In the genomic region with DNA sequence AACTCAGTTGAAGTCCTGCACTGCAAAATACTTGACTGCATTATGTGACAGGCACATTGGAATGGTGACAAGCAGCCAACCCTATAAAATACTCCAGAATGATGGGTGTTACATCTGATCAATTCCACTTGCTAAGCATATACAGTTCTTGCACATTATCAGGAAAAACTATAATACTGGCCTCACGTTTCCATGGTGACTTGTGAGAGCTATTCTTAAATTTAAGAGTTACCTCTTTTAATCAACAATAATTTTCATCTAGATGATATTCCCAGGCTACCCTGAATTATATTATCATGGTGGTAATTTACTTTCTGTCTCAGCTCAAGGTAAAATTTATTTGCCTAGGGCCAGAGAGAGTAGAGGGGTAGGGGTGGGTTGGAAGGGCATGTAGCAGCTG, we compare ENCODE assay signal across 17 cellular contexts.
"Had no signal": no experiment of that assay in that cellular context is flagged by ENCODE, and none has a peak within 500 bp of the region (broad histone marks: within the 10 kb centered on the region; RNA-seq: fewer than 3 reads in every experiment).

No MANE protein-coding gene starts in this region.

- DNase-seq: colonic mucosa; dermis blood vessel endothelial cell; foreskin melanocyte; head of caudate nucleus; hippocampal formation; kidney glomerular epithelial cell; mammary epithelial cell; naive thymus-derived CD4-positive, alpha-beta T cell; occipital lobe; pancreas; right cardiac atrium; small intestine; stimulated activated CD4-positive, alpha-beta T cell treated with anti-CD3 and anti-CD28 coated beads, Interleukin-12 subunit alpha, Interleukin-12 subunit beta, amount 100 ng/mL, for 4 hours; stimulated activated naive CD4-positive, alpha-beta T cell treated with Interleukin-2 at 50 U/mL for 16 hours; trophoblast cell had no signal

- H3K4me3 ChIP-seq: colonic mucosa, pancreas had no signal

- H3K27me3 ChIP-seq: colonic mucosa, pancreas had no signal

- H3K4me3 Mint-ChIP-seq: naive thymus-derived CD4-positive, alpha-beta T cell had no signal

- ATAC-seq: left lobe of liver; naive thymus-derived CD4-positive, alpha-beta T cell; pancreas; right cardiac atrium had no signal

- H3K9me3 ChIP-seq: colonic mucosa, pancreas had no signal

- H3K27me3 Mint-ChIP-seq: naive thymus-derived CD4-positive, alpha-beta T cell; progenitor cell of endocrine pancreas had no signal

- H3K4me1 ChIP-seq: colonic mucosa, pancreas had no signal

- H3K36me3 ChIP-seq: colonic mucosa had no signal

- H3K27ac ChIP-seq: colonic mucosa, pancreas had no signal

- H3K27ac Mint-ChIP-seq: progenitor cell of endocrine pancreas had no signal
